In genomic region chr2:135987441-135987840, GRCh38 we compare ENCODE assay signal across 19 cellular contexts.
"Had no signal": no experiment of that assay in that cellular context is flagged by ENCODE, and none has a peak within 500 bp of the region (broad histone marks: within the 10 kb centered on the region; RNA-seq: fewer than 3 reads in every experiment).

No MANE protein-coding gene starts in this region.

- H3K4me3 ChIP-seq: left lung, pancreas, right lobe of liver, skin epidermis, suprapubic skin, tibial nerve had no signal

- DNase-seq: activated effector memory CD4-positive, alpha-beta T cell treated with Interleukin-2 at 50 U/mL for 16 hours; activated naive CD4-positive, alpha-beta T cell treated with anti-CD3 and anti-CD28 coated beads for 36 hours; activated T-cell treated with anti-CD3 and anti-CD28 coated beads, Interleukin-2, amount 50 U/mL, for 48 hours; amygdala; cerebellar nuclear complex; cortex of kidney; immature natural killer cell; left lung; pancreas; right lobe of liver; stimulated activated CD4-positive, alpha-beta T cell treated with anti-CD3 and anti-CD28 coated beads, Interleukin-1b, Interleukin-23, amount 100 ng/mL, for 48 hours; stimulated activated naive CD8-positive, alpha-beta T cell treated with anti-CD3 and anti-CD28 coated beads, Interleukin-15, amount 100 ng/mL, for 72 hours; T-helper 1 cell; T-helper 9 cell had no signal

- H3K4me3 Mint-ChIP-seq: activated naive CD4-positive, alpha-beta T cell treated with anti-CD3 and anti-CD28 coated beads for 36 hours; natural killer cell treated with Interleukin-12 subunit alpha and Interleukin-12 subunit beta and Interleukin-15 and Interleukin-18, amount 100 ng/mL, for 72 hours had no signal

- H3K36me3 ChIP-seq: pancreas, right lobe of liver had no signal

- H3K27me3 ChIP-seq: left lung, pancreas, right lobe of liver, suprapubic skin, tibial nerve had no signal

- H3K27me3 Mint-ChIP-seq: natural killer cell treated with Interleukin-12 subunit alpha and Interleukin-12 subunit beta and Interleukin-15 and Interleukin-18, amount 100 ng/mL, for 72 hours; stimulated activated naive CD8-positive, alpha-beta T cell treated with anti-CD3 and anti-CD28 coated beads, Interleukin-15, amount 100 ng/mL, for 72 hours had no signal

- ATAC-seq: left lung; natural killer cell treated with Interleukin-12 subunit alpha and Interleukin-12 subunit beta and Interleukin-15 and Interleukin-18, amount 100 ng/mL, for 72 hours; pancreas; right lobe of liver; stimulated activated naive CD8-positive, alpha-beta T cell treated with anti-CD3 and anti-CD28 coated beads, Interleukin-15, amount 100 ng/mL, for 72 hours had no signal

- H3K9me3 Mint-ChIP-seq: activated naive CD4-positive, alpha-beta T cell treated with anti-CD3 and anti-CD28 coated beads for 36 hours; immature natural killer cell; natural killer cell treated with Interleukin-12 subunit alpha and Interleukin-12 subunit beta and Interleukin-15 and Interleukin-18, amount 100 ng/mL, for 72 hours; stimulated activated naive CD8-positive, alpha-beta T cell treated with anti-CD3 and anti-CD28 coated beads, Interleukin-15, amount 100 ng/mL, for 72 hours had no signal

- H3K9me3 ChIP-seq: left lung, pancreas, right lobe of liver, suprapubic skin, tibial nerve had no signal

- H3K27ac ChIP-seq: epithelial cell of prostate, left lung, pancreas, right lobe of liver, suprapubic skin, tibial nerve had no signal
